9 cellular contexts compared by ENCODE assay signal in genomic region chr11:123111465-123111864, GRCh38. TPM values are rescaled to one million over a fixed set of nuclear protein-coding genes. Genes with fewer than 3 reads are reported as not detected.
DNase-seq lines count a peak whose midpoint lies in the region; ATAC-seq and TF ChIP-seq lines count a peak whose summit lies in the region.
"Had no signal": no experiment of that assay in that cellular context is flagged by ENCODE, and none has a peak within 500 bp of the region (broad histone marks: within the 10 kb centered on the region; RNA-seq: fewer than 3 reads in every experiment).

No MANE protein-coding gene starts in this region.

- no peaks in the 10 kb centered on the region for H3K27me3 ChIP-seq in neutrophil

- no peaks in the 10 kb centered on the region for H3K9me3 Mint-ChIP-seq in activated T-helper 1 cell treated with anti-CD3 and anti-CD28 coated beads, Interleukin-12 subunit alpha, Interleukin-12 subunit beta, Interleukin-2, Interleukin-4 antibody, amounts not matched to agents 30 ng/mL and 10 ng/mL and 1 ng/mL, durations not matched to agents 14 hours and 24 hours and 36 hours

- DNase-seq in NCI-H2171 treated with DMSO at 0.1 percent for 48 hours (lab: John Stamatoyannopoulos, UW) (peak; percentile 43), NCI-H2171 (lab: John Stamatoyannopoulos, UW) (no peak), NAMALWA (ENCODE audit: low spot score) (peak; percentile 50), SKM-1 treated with dmso at 0.1 percent for 144 hours (lab: John Stamatoyannopoulos, UW; ENCODE audit: unreplicated experiment) (peak; percentile 47), fibroblast of pulmonary artery (ENCODE audit: low read depth) (peak; percentile 66)
- no peak for DNase-seq in activated T-helper 1 cell treated with anti-CD3 and anti-CD28 coated beads, Interleukin-12 subunit alpha, Interleukin-12 subunit beta, Interleukin-2, Interleukin-4 antibody, amounts not matched to agents 30 ng/mL and 10 ng/mL and 1 ng/mL, durations not matched to agents 14 hours and 24 hours and 36 hours (ENCODE audit: low spot score)

- peaks cover 11 to 13% of the 10 kb centered on the region in 2 experiments for H3K4me1 ChIP-seq in neutrophil (ENCODE audit: control insufficient read depth in 1 of 2, insufficient read depth in 1 of 2, low read depth in 1 of 2, low read length in 1 of 2)

- no peaks in the 10 kb centered on the region for H3K36me3 Mint-ChIP-seq in activated T-helper 1 cell treated with anti-CD3 and anti-CD28 coated beads, Interleukin-12 subunit alpha, Interleukin-12 subunit beta, Interleukin-2, Interleukin-4 antibody, amounts not matched to agents 30 ng/mL and 10 ng/mL and 1 ng/mL, durations not matched to agents 14 hours and 24 hours and 36 hours (ENCODE audit: low read depth)

- intact Hi-C loops in activated T-helper 1 cell treated with anti-CD3 and anti-CD28 coated beads, Interleukin-12 subunit alpha, Interleukin-12 subunit beta, Interleukin-2, Interleukin-4 antibody, amounts not matched to agents 30 ng/mL and 10 ng/mL and 1 ng/mL, durations not matched to agents 14 hours and 24 hours and 36 hours (cut with micrococcal nuclease): loop anchor here (1.0 to 10.0 kb wide), 6 partner anchors 136 to 593 kb away; no protein-coding TSS in a partner anchor

- H3K4me3 ChIP-seq in fibroblast of pulmonary artery (replicated peaks; ENCODE audit: low read depth, low read length): no peak overlapping the region
- no peak overlapping the region for H3K4me3 ChIP-seq in neutrophil (ENCODE audit: low read depth in 1 of 2, low read length in 1 of 2)

- no peak for ATAC-seq in GM19351 (IDR thresholded peaks at IDR 0.05; ENCODE audit: unreplicated experiment)

- no peak overlapping the region for H3K27ac Mint-ChIP-seq in activated T-helper 1 cell treated with anti-CD3 and anti-CD28 coated beads, Interleukin-12 subunit alpha, Interleukin-12 subunit beta, Interleukin-2, Interleukin-4 antibody, amounts not matched to agents 30 ng/mL and 10 ng/mL and 1 ng/mL, durations not matched to agents 14 hours and 24 hours and 36 hours

- no peaks in the 10 kb centered on the region for H3K36me3 ChIP-seq in neutrophil

- H3K4me1 Mint-ChIP-seq in activated T-helper 1 cell treated with anti-CD3 and anti-CD28 coated beads, Interleukin-12 subunit alpha, Interleukin-12 subunit beta, Interleukin-2, Interleukin-4 antibody, amounts not matched to agents 30 ng/mL and 10 ng/mL and 1 ng/mL, durations not matched to agents 14 hours and 24 hours and 36 hours (ENCODE audit: low read depth): no peaks in the 10 kb centered on the region

- H3K27ac ChIP-seq in neutrophil: peak overlapping the region; percentile 22

- peaks cover 22% of the 10 kb centered on the region for H3K27me3 Mint-ChIP-seq in activated T-helper 1 cell treated with anti-CD3 and anti-CD28 coated beads, Interleukin-12 subunit alpha, Interleukin-12 subunit beta, Interleukin-2, Interleukin-4 antibody, amounts not matched to agents 30 ng/mL and 10 ng/mL and 1 ng/mL, durations not matched to agents 14 hours and 24 hours and 36 hours (ENCODE audit: insufficient read depth)

- no peak overlapping the region for H3K4me3 Mint-ChIP-seq in activated T-helper 1 cell treated with anti-CD3 and anti-CD28 coated beads, Interleukin-12 subunit alpha, Interleukin-12 subunit beta, Interleukin-2, Interleukin-4 antibody, amounts not matched to agents 30 ng/mL and 10 ng/mL and 1 ng/mL, durations not matched to agents 14 hours and 24 hours and 36 hours
- H3K4me3 Mint-ChIP-seq: CD8-positive, alpha-beta memory T cell had no signal

- H3K9me3 ChIP-seq in neutrophil: no peaks in the 10 kb centered on the region

- TF ChIP-seq CTCF in fibroblast of pulmonary artery (IDR thresholded peaks at IDR 0.05; ENCODE audit: low read length, missing control alignments) (peak; percentile 70), neutrophil (IDR thresholded peaks at IDR 0.05) (peak; percentile 51)

RNA-seq across cellular contexts. Expression of gene HSPA8, which starts 49.5 kb away (rescaled TPM):
- total RNA-seq in activated T-helper 1 cell treated with anti-CD3 and anti-CD28 coated beads, Interleukin-12 subunit alpha, Interleukin-12 subunit beta, Interleukin-2, Interleukin-4 antibody, amounts not matched to agents 30 ng/mL and 10 ng/mL and 1 ng/mL, durations not matched to agents 14 hours and 24 hours and 36 hours: 4,132 and 4,214 TPM in 2 replicates

Comparison
In these comparisons a context has a peak if more than half of its experiments do, and no peak if none do; other contexts are left out.
1. DNase-seq: peak in NCI-H2171 treated with DMSO at 0.1 percent for 48 hours (single experiment), NAMALWA (single experiment), SKM-1 treated with dmso at 0.1 percent for 144 hours (single experiment) and fibroblast of pulmonary artery (single experiment); none in NCI-H2171 (single experiment) and activated T-helper 1 cell treated with anti-CD3 and anti-CD28 coated beads, Interleukin-12 subunit alpha, Interleukin-12 subunit beta, Interleukin-2, Interleukin-4 antibody, amounts not matched to agents 30 ng/mL and 10 ng/mL and 1 ng/mL, durations not matched to agents 14 hours and 24 hours and 36 hours (single experiment).